Comparison of ENCODE assay signal across 11 cellular contexts in the genomic region with DNA sequence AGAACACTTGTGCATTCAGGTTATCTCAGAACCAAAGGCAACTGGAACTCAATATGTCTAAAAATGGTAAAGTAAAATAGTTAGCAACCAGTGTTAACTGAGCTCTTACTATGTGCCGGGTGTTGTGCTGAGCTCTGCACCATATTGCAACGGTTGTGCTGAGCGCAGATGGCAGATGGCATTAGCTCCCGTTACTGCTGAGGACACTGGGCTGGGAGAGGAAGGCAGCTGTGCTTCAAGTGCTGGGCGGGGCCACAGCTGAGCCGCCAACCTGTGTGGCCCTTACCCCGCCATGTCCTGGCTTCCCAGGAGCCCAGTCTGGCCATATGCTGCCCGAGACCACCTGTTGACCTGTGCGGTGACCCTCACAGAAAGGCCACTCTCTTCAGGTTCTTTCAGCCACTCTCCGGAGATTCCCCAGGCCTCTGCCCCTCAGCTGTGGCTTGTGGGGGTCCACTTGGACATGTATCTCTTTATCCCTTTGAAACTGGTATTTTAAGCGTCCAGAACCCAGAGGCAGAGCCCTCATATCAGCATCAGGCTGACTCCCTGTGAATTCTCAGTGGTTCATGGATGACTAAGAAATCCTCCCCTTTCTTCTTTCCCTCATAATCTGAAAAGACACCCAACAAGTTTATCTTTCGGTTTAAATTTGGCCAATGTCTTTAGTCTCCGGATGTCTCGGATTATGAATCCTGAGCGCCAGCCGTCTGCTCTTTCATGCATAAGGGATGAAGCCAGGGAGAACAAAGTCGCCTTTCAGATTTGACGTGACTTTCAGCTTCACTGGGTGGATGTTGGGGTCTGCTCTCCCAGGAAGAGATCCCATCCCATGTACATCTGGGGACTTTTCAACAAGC. TPM values are rescaled to one million over a fixed set of nuclear protein-coding genes. Genes with fewer than 3 reads are reported as not detected.
A peak's percentile ranks its signal among the peaks of the same experiment; 100 is the strongest.
DNase-seq lines count a peak whose midpoint lies in the region; ATAC-seq lines count a peak whose summit lies in the region.
"Had no signal": no experiment of that assay in that cellular context is flagged by ENCODE, and none has a peak within 500 bp of the region (broad histone marks: within the 10 kb centered on the region; RNA-seq: fewer than 3 reads in every experiment).

No MANE protein-coding gene starts in this region.

- peak overlapping the region; percentile 68 for H3K27ac Mint-ChIP-seq in activated naive CD4-positive, alpha-beta T cell treated with anti-CD3 and anti-CD28 coated beads, Interleukin-2, amount 50 U/mL, for 24 hours
- no peak overlapping the region for H3K27ac Mint-ChIP-seq in activated naive CD4-positive, alpha-beta T cell treated with anti-CD3 and anti-CD28 coated beads, Interleukin-2, amount 50 U/mL, for 72 hours
- H3K27ac Mint-ChIP-seq in activated naive CD8-positive, alpha-beta T cell treated with anti-CD3 and anti-CD28 coated beads for 36 hours, result peak overlapping the region; percentile 88
- H3K27ac Mint-ChIP-seq: activated naive CD4-positive, alpha-beta T cell treated with anti-CD3 and anti-CD28 coated beads, Interleukin-2, amount 10 ng/mL, durations not matched to agents 7 days and 5 days; stimulated activated naive B cell treated with anti-CD40 and anti-IgM and Interleukin-4, amounts not matched to agents 10 μg/mL and 1 μg/mL and 100 μg/mL, for 72 hours had no signal

- no peak overlapping the region for H3K4me3 ChIP-seq in urinary bladder (ENCODE audit: low read depth, low read length)

- no peaks in the 10 kb centered on the region for H3K27me3 Mint-ChIP-seq in activated naive CD4-positive, alpha-beta T cell treated with anti-CD3 and anti-CD28 coated beads, Interleukin-2, amount 50 U/mL, for 24 hours
- H3K27me3 Mint-ChIP-seq in activated naive CD8-positive, alpha-beta T cell treated with anti-CD3 and anti-CD28 coated beads for 36 hours, result no peaks in the 10 kb centered on the region

- H3K36me3 Mint-ChIP-seq in activated naive CD4-positive, alpha-beta T cell treated with anti-CD3 and anti-CD28 coated beads, Interleukin-2, amount 50 U/mL, for 24 hours, result no peaks in the 10 kb centered on the region
- H3K36me3 Mint-ChIP-seq in activated naive CD4-positive, alpha-beta T cell treated with anti-CD3 and anti-CD28 coated beads, Interleukin-2, amount 50 U/mL, for 72 hours, result no peaks in the 10 kb centered on the region
- peaks cover 5% of the 10 kb centered on the region for H3K36me3 Mint-ChIP-seq in activated naive CD8-positive, alpha-beta T cell treated with anti-CD3 and anti-CD28 coated beads for 36 hours

- H3K9me3 Mint-ChIP-seq in activated naive CD4-positive, alpha-beta T cell treated with anti-CD3 and anti-CD28 coated beads, Interleukin-2, amount 50 U/mL, for 24 hours, result no peaks in the 10 kb centered on the region
- no peaks in the 10 kb centered on the region for H3K9me3 Mint-ChIP-seq in activated naive CD4-positive, alpha-beta T cell treated with anti-CD3 and anti-CD28 coated beads, Interleukin-2, amount 50 U/mL, for 72 hours
- H3K9me3 Mint-ChIP-seq in activated naive CD8-positive, alpha-beta T cell treated with anti-CD3 and anti-CD28 coated beads for 36 hours, result no peaks in the 10 kb centered on the region
- H3K9me3 Mint-ChIP-seq: activated naive CD4-positive, alpha-beta T cell treated with anti-CD3 and anti-CD28 coated beads, Interleukin-2, amount 10 ng/mL, durations not matched to agents 7 days and 5 days; stimulated activated naive B cell treated with anti-CD40 and anti-IgM and Interleukin-4, amounts not matched to agents 10 μg/mL and 1 μg/mL and 100 μg/mL, for 72 hours had no signal

- WGBS in urinary bladder, result 80% methylated on average over 18 of the region's 18 CpGs

- peaks cover 86% of the 10 kb centered on the region for H3K4me1 Mint-ChIP-seq in activated naive CD4-positive, alpha-beta T cell treated with anti-CD3 and anti-CD28 coated beads, Interleukin-2, amount 50 U/mL, for 24 hours
- peaks cover 65% of the 10 kb centered on the region for H3K4me1 Mint-ChIP-seq in activated naive CD8-positive, alpha-beta T cell treated with anti-CD3 and anti-CD28 coated beads for 36 hours

- no peak for ATAC-seq in activated naive CD4-positive, alpha-beta T cell treated with anti-CD3 and anti-CD28 coated beads, Interleukin-2, amount 50 U/mL, for 72 hours
- ATAC-seq: stimulated activated naive B cell treated with anti-CD40 and anti-IgM and Interleukin-4, amounts not matched to agents 10 μg/mL and 1 μg/mL and 100 μg/mL, for 72 hours had no signal

- no peaks in the 10 kb centered on the region for H3K4me1 ChIP-seq in urinary bladder (ENCODE audit: insufficient read depth)

- peak overlapping the region; percentile 61 for H3K27ac ChIP-seq in urinary bladder (ENCODE audit: low read depth)

- H3K4me3 Mint-ChIP-seq in activated naive CD4-positive, alpha-beta T cell treated with anti-CD3 and anti-CD28 coated beads, Interleukin-2, amount 50 U/mL, for 24 hours, result no peak overlapping the region
- H3K4me3 Mint-ChIP-seq in activated naive CD8-positive, alpha-beta T cell treated with anti-CD3 and anti-CD28 coated beads for 36 hours, result no peak overlapping the region
- H3K4me3 Mint-ChIP-seq: activated naive CD4-positive, alpha-beta T cell treated with anti-CD3 and anti-CD28 coated beads, Interleukin-2, amount 10 ng/mL, durations not matched to agents 7 days and 5 days; stimulated activated naive B cell treated with anti-CD40 and anti-IgM and Interleukin-4, amounts not matched to agents 10 μg/mL and 1 μg/mL and 100 μg/mL, for 72 hours had no signal

- no peaks in the 10 kb centered on the region for H3K36me3 ChIP-seq in urinary bladder (ENCODE audit: insufficient read depth)

- no peak for DNase-seq in activated naive CD4-positive, alpha-beta T cell treated with anti-CD3 and anti-CD28 coated beads, Interleukin-2, amount 50 U/mL, for 72 hours (ENCODE audit: low spot score in 2 of 2)
- no peak for DNase-seq in activated naive CD8-positive, alpha-beta T cell treated with anti-CD3 and anti-CD28 coated beads for 36 hours
- peak; percentile 4 for DNase-seq in kidney glomerular epithelial cell (lab: John Stamatoyannopoulos, UW)
- no peak for DNase-seq in activated gamma-delta T cell (lab: John Stamatoyannopoulos, UW)
- no peak for DNase-seq in inferior parietal cortex (ENCODE audit: extremely low spot score)
- DNase-seq in activated CD4-positive, alpha-beta T cell treated with anti-CD3 and anti-CD28 coated beads, Interleukin-2, amount 50 U/mL, for 48 hours, result no peak
- DNase-seq: activated CD4-positive, CD25-positive, alpha-beta regulatory T cell; activated naive CD4-positive, alpha-beta T cell treated with anti-CD3 and anti-CD28 coated beads, Interleukin-2, amount 10 ng/mL, durations not matched to agents 7 days and 5 days; stimulated activated naive B cell treated with anti-CD40 and anti-IgM and Interleukin-4, amounts not matched to agents 10 μg/mL and 1 μg/mL and 100 μg/mL, for 72 hours had no signal

RNA-seq across cellular contexts. Expression of gene LDLRAP1, which starts 26.4 kb away (rescaled TPM):
- 10 to 100 TPM; 17.2 to 29.2 TPM for total RNA-seq in activated naive CD4-positive, alpha-beta T cell treated with anti-CD3 and anti-CD28 coated beads, Interleukin-2, amount 50 U/mL, for 72 hours
- 10 to 100 TPM; 14.3 to 17.4 TPM for total RNA-seq in activated naive CD8-positive, alpha-beta T cell treated with anti-CD3 and anti-CD28 coated beads for 36 hours
- total RNA-seq in urinary bladder, result 10.6 TPM
- 10.5 TPM for polyA plus RNA-seq in urinary bladder

RNA-seq across cellular contexts. Expression of gene MAN1C1, which starts 46.8 kb away (rescaled TPM):
- total RNA-seq in activated naive CD4-positive, alpha-beta T cell treated with anti-CD3 and anti-CD28 coated beads, Interleukin-2, amount 50 U/mL, for 72 hours, result 10 to 100 TPM in 1 of 2 donors, 1 to 10 TPM in 1; 8.8 to 15.3 TPM
- total RNA-seq in activated naive CD8-positive, alpha-beta T cell treated with anti-CD3 and anti-CD28 coated beads for 36 hours, result 1 to 10 TPM; 5.1 to 5.3 TPM
- 18.2 TPM for total RNA-seq in urinary bladder
- 26.4 TPM for polyA plus RNA-seq in urinary bladder

Comparison
In these comparisons a context has a peak if more than half of its experiments do, and no peak if none do; other contexts are left out.
1. H3K27ac Mint-ChIP-seq: peak in activated naive CD4-positive, alpha-beta T cell treated with anti-CD3 and anti-CD28 coated beads, Interleukin-2, amount 50 U/mL, for 24 hours (single experiment) and activated naive CD8-positive, alpha-beta T cell treated with anti-CD3 and anti-CD28 coated beads for 36 hours (single experiment); none in activated naive CD4-positive, alpha-beta T cell treated with anti-CD3 and anti-CD28 coated beads, Interleukin-2, amount 50 U/mL, for 72 hours (0 of 2).